29 cellular contexts compared by ENCODE assay signal in genomic region chr7:18464830-18465229, GRCh38.
"Had no signal": no experiment of that assay in that cellular context is flagged by ENCODE, and none has a peak within 500 bp of the region (broad histone marks: within the 10 kb centered on the region; RNA-seq: fewer than 3 reads in every experiment).

No MANE protein-coding gene starts in this region.

- H3K27me3 ChIP-seq: neutrophil, pancreas, right atrium auricular region, right lobe of liver, sigmoid colon, stomach, thyroid gland, tibial nerve, upper lobe of left lung, vagina had no signal

- H3K4me3 Mint-ChIP-seq: naive thymus-derived CD8-positive, alpha-beta T cell; natural killer cell treated with Interleukin-12 subunit alpha and Interleukin-12 subunit beta and Interleukin-15 and Interleukin-18, amount 100 ng/mL, for 72 hours; nephron progenitor cell; neural crest cell; stimulated activated effector memory CD8-positive, alpha-beta T cell treated with anti-CD3 and anti-CD28 coated beads, Interleukin-12 subunit alpha, Interleukin-12 subunit beta, amount 100 ng/mL, for 72 hours; stimulated activated naive CD8-positive, alpha-beta T cell treated with anti-CD3 and anti-CD28 coated beads, Interleukin-15, Interleukin-2, amounts not matched to agents 100 ng/mL and 50 ng/mL, for 24 hours had no signal

- H3K4me3 ChIP-seq: pancreas, prostate gland, right atrium auricular region, right lobe of liver, sigmoid colon, stomach, thoracic aorta, thyroid gland, tibial nerve, upper lobe of left lung, vagina had no signal

- H3K36me3 ChIP-seq: neutrophil, pancreas, prostate gland, right atrium auricular region, right lobe of liver, sigmoid colon, stomach, thoracic aorta, thyroid gland, tibial nerve, upper lobe of left lung, vagina had no signal

- H3K36me3 Mint-ChIP-seq: naive thymus-derived CD8-positive, alpha-beta T cell; natural killer cell treated with Interleukin-12 subunit alpha and Interleukin-12 subunit beta and Interleukin-15 and Interleukin-18, amount 100 ng/mL, for 72 hours; stimulated activated effector memory CD8-positive, alpha-beta T cell treated with anti-CD3 and anti-CD28 coated beads, Interleukin-12 subunit alpha, Interleukin-12 subunit beta, amount 100 ng/mL, for 72 hours; stimulated activated naive B cell treated with anti-CD40 and anti-IgM and Interleukin-4, amounts not matched to agents 10 μg/mL and 1 μg/mL and 100 μg/mL, for 72 hours had no signal

- H3K9me3 ChIP-seq: neutrophil, pancreas, prostate gland, right atrium auricular region, right lobe of liver, sigmoid colon, stomach, thyroid gland, upper lobe of left lung, vagina had no signal

- H3K27ac Mint-ChIP-seq: naive thymus-derived CD8-positive, alpha-beta T cell; natural killer cell treated with Interleukin-12 subunit alpha and Interleukin-12 subunit beta and Interleukin-15 and Interleukin-18, amount 100 ng/mL, for 72 hours; nephron progenitor cell; stimulated activated effector memory CD8-positive, alpha-beta T cell treated with anti-CD3 and anti-CD28 coated beads, Interleukin-12 subunit alpha, Interleukin-12 subunit beta, amount 100 ng/mL, for 72 hours; stimulated activated naive B cell treated with anti-CD40 and anti-IgM and Interleukin-4, amounts not matched to agents 10 μg/mL and 1 μg/mL and 100 μg/mL, for 72 hours; stimulated activated naive CD8-positive, alpha-beta T cell treated with anti-CD3 and anti-CD28 coated beads, Interleukin-15, Interleukin-2, amounts not matched to agents 100 ng/mL and 50 ng/mL, for 24 hours had no signal

- H3K27ac ChIP-seq: neutrophil, pancreas, prostate gland, right atrium auricular region, right lobe of liver, sigmoid colon, stomach, thoracic aorta, thyroid gland, tibial nerve, upper lobe of left lung, vagina had no signal

- H3K4me1 ChIP-seq: prostate gland, right atrium auricular region, right lobe of liver, stomach, upper lobe of left lung, vagina had no signal

- H3K9me3 Mint-ChIP-seq: naive thymus-derived CD8-positive, alpha-beta T cell; natural killer cell treated with Interleukin-12 subunit alpha and Interleukin-12 subunit beta and Interleukin-15 and Interleukin-18, amount 100 ng/mL, for 72 hours; neural crest cell; stimulated activated effector memory CD8-positive, alpha-beta T cell treated with anti-CD3 and anti-CD28 coated beads, Interleukin-12 subunit alpha, Interleukin-12 subunit beta, amount 100 ng/mL, for 72 hours; stimulated activated naive B cell treated with anti-CD40 and anti-IgM and Interleukin-4, amounts not matched to agents 10 μg/mL and 1 μg/mL and 100 μg/mL, for 72 hours; stimulated activated naive CD8-positive, alpha-beta T cell treated with anti-CD3 and anti-CD28 coated beads, Interleukin-15, Interleukin-2, amounts not matched to agents 100 ng/mL and 50 ng/mL, for 24 hours had no signal

- FAIRE-seq: pancreas, small intestine, urothelium cell line had no signal

- H3K4me1 Mint-ChIP-seq: neural crest cell; stimulated activated effector memory CD8-positive, alpha-beta T cell treated with anti-CD3 and anti-CD28 coated beads, Interleukin-12 subunit alpha, Interleukin-12 subunit beta, amount 100 ng/mL, for 72 hours had no signal

- DNase-seq: naive thymus-derived CD8-positive, alpha-beta T cell; nephron progenitor cell; nucleus accumbens; pancreas; retina; right lobe of liver; sigmoid colon; small intestine; stimulated activated CD4-positive, alpha-beta T cell treated with anti-CD3 and anti-CD28 coated beads, Interleukin-15, amount 100 ng/mL, for 24 hours; stimulated activated CD4-positive, alpha-beta T cell treated with anti-CD3 and anti-CD28 coated beads, Interleukin-2, amount 100 ng/mL, for 24 hours; stimulated activated CD4-positive, alpha-beta T cell treated with anti-CD3 and anti-CD28 coated beads, Interleukin-2, amount 100 ng/mL, for 48 hours; stimulated activated CD4-positive, alpha-beta T cell treated with anti-CD3 and anti-CD28 coated beads, Interleukin-4, amount 100 ng/mL, for 24 hours; stimulated activated naive B cell treated with anti-CD40 and anti-IgM and Interleukin-4, amounts not matched to agents 10 μg/mL and 1 μg/mL and 100 μg/mL, for 72 hours; stimulated activated naive CD4-positive, alpha-beta T cell treated with Interleukin-2 at 50 U/mL for 16 hours; stomach; thyroid gland; trophoblast cell; upper lobe of left lung had no signal

- H3K27me3 Mint-ChIP-seq: natural killer cell treated with Interleukin-12 subunit alpha and Interleukin-12 subunit beta and Interleukin-15 and Interleukin-18, amount 100 ng/mL, for 72 hours; stimulated activated naive B cell treated with anti-CD40 and anti-IgM and Interleukin-4, amounts not matched to agents 10 μg/mL and 1 μg/mL and 100 μg/mL, for 72 hours; stimulated activated naive CD8-positive, alpha-beta T cell treated with anti-CD3 and anti-CD28 coated beads, Interleukin-15, Interleukin-2, amounts not matched to agents 100 ng/mL and 50 ng/mL, for 24 hours had no signal
